Comparison of ENCODE assay signal across 9 cellular contexts in the genomic region with DNA sequence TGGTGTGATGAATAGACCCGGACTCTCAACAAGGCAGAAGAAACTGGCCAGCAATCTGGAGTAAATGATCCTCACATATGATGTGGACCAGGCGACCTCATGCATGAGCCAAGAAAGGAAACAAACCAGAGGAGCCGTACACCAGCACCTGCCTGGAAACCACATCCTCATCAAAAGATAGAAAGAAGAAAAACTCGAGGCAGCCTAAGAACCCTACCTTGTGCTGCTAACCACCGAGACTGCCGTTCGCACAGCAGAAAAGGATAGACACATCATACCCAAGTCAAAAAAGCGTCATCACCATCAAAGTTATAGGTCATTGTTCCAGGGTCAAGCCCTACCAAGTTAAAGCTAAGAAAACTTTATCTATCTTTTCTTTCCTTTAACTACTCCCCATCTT.
DNase-seq lines count a peak whose midpoint lies in the region; ATAC-seq and TF ChIP-seq lines count a peak whose summit lies in the region.
"Had no signal": no experiment of that assay in that cellular context is flagged by ENCODE, and none has a peak within 500 bp of the region (broad histone marks: within the 10 kb centered on the region; RNA-seq: fewer than 3 reads in every experiment).

No MANE protein-coding gene starts in this region.

- H3K4me3 Mint-ChIP-seq in activated naive CD8-positive, alpha-beta T cell treated with anti-CD3 and anti-CD28 coated beads for 36 hours, result peak overlapping the region; percentile 7
- peak overlapping the region; percentile 56 for H3K4me3 Mint-ChIP-seq in stimulated activated naive CD8-positive, alpha-beta T cell treated with anti-CD3 and anti-CD28 coated beads, Interleukin-15, Interleukin-2, amounts not matched to agents 100 ng/mL and 50 ng/mL, for 24 hours
- H3K4me3 Mint-ChIP-seq in WTC11, result no peak overlapping the region
- H3K4me3 Mint-ChIP-seq: natural killer cell had no signal

- peaks cover 26% of the 10 kb centered on the region for H3K4me1 Mint-ChIP-seq in activated naive CD8-positive, alpha-beta T cell treated with anti-CD3 and anti-CD28 coated beads for 36 hours
- peaks cover 39% of the 10 kb centered on the region for H3K4me1 Mint-ChIP-seq in stimulated activated naive CD8-positive, alpha-beta T cell treated with anti-CD3 and anti-CD28 coated beads, Interleukin-15, Interleukin-2, amounts not matched to agents 100 ng/mL and 50 ng/mL, for 24 hours (ENCODE audit: low read depth)
- peaks cover 61% of the 10 kb centered on the region for H3K4me1 Mint-ChIP-seq in WTC11

- POLR2A ChIA-PET in WTC11 (lab: Charles Lee), result interaction anchor here (0.6 to 0.7 kb wide), 2 partner anchors 17 to 179 kb away, joined by 3 read pairs; no protein-coding TSS in a partner anchor

- ATAC-seq in GM21717 (IDR thresholded peaks at IDR 0.05; ENCODE audit: unreplicated experiment) (peak; percentile 56), WTC11 (no peak)

- no peaks in the 10 kb centered on the region for H3K27me3 Mint-ChIP-seq in activated naive CD8-positive, alpha-beta T cell treated with anti-CD3 and anti-CD28 coated beads for 36 hours
- H3K27me3 Mint-ChIP-seq in stimulated activated naive CD8-positive, alpha-beta T cell treated with anti-CD3 and anti-CD28 coated beads, Interleukin-15, Interleukin-2, amounts not matched to agents 100 ng/mL and 50 ng/mL, for 24 hours, result no peaks in the 10 kb centered on the region
- no peaks in the 10 kb centered on the region for H3K27me3 Mint-ChIP-seq in WTC11 (ENCODE audit: low read depth)

- peaks cover 6% of the 10 kb centered on the region for H3K9me3 Mint-ChIP-seq in activated naive CD8-positive, alpha-beta T cell treated with anti-CD3 and anti-CD28 coated beads for 36 hours
- H3K9me3 Mint-ChIP-seq in stimulated activated naive CD8-positive, alpha-beta T cell treated with anti-CD3 and anti-CD28 coated beads, Interleukin-15, Interleukin-2, amounts not matched to agents 100 ng/mL and 50 ng/mL, for 24 hours, result peaks cover 3% of the 10 kb centered on the region
- peaks cover 20% of the 10 kb centered on the region for H3K9me3 Mint-ChIP-seq in WTC11
- H3K9me3 Mint-ChIP-seq: natural killer cell had no signal

- peak overlapping the region; percentile 88 for H3K27ac Mint-ChIP-seq in activated naive CD8-positive, alpha-beta T cell treated with anti-CD3 and anti-CD28 coated beads for 36 hours
- H3K27ac Mint-ChIP-seq in stimulated activated naive CD8-positive, alpha-beta T cell treated with anti-CD3 and anti-CD28 coated beads, Interleukin-15, Interleukin-2, amounts not matched to agents 100 ng/mL and 50 ng/mL, for 24 hours, result peak overlapping the region; percentile 81
- H3K27ac Mint-ChIP-seq in WTC11, result no peak overlapping the region; the same call in 1 of the 2 replicates

- H3K36me3 Mint-ChIP-seq in activated naive CD8-positive, alpha-beta T cell treated with anti-CD3 and anti-CD28 coated beads for 36 hours, result peaks cover 14% of the 10 kb centered on the region
- no peaks in the 10 kb centered on the region for H3K36me3 Mint-ChIP-seq in stimulated activated naive CD8-positive, alpha-beta T cell treated with anti-CD3 and anti-CD28 coated beads, Interleukin-15, Interleukin-2, amounts not matched to agents 100 ng/mL and 50 ng/mL, for 24 hours (ENCODE audit: low read depth)
- peaks cover 11% of the 10 kb centered on the region for H3K36me3 Mint-ChIP-seq in WTC11
- H3K36me3 Mint-ChIP-seq: natural killer cell had no signal

- TF ChIP-seq CTCF in WTC11 (IDR thresholded peaks at IDR 0.05), result no peak

- DNase-seq in activated CD4-positive, CD25-positive, alpha-beta regulatory T cell treated with anti-CD3 and anti-CD28 coated beads, Interleukin-2, amount 50 U/mL, for 16 hours (ENCODE audit: low read depth, low spot score), result peak; percentile 16
- peak; percentile 61 for DNase-seq in activated naive CD8-positive, alpha-beta T cell treated with anti-CD3 and anti-CD28 coated beads for 36 hours
- DNase-seq in NCI-H146 (lab: John Stamatoyannopoulos, UW), result no peak
- DNase-seq in glomerular visceral epithelial cell (ENCODE audit: extremely low spot score), result no peak
- no peak for DNase-seq in WTC11 (ENCODE audit: low spot score)
- DNase-seq: natural killer cell, NCI-H526 treated with DMSO at 0.1 percent for 48 hours had no signal

- CTCF ChIA-PET in WTC11 (lab: Charles Lee), result no interaction called here

TF ChIP-seq in WTC11, 78 proteins besides CTCF, POLR2A, EP300 and RAD21 (continues in another document):
- TF ChIP-seq, protein P1, sequence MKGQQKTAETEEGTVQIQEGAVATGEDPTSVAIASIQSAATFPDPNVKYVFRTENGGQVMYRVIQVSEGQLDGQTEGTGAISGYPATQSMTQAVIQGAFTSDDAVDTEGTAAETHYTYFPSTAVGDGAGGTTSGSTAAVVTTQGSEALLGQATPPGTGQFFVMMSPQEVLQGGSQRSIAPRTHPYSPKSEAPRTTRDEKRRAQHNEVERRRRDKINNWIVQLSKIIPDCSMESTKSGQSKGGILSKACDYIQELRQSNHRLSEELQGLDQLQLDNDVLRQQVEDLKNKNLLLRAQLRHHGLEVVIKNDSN (CRISPR knock-in tag; IDR thresholded peaks at IDR 0.05), result no peak
- TF ChIP-seq ZNF317 (CRISPR knock-in tag; IDR thresholded peaks at IDR 0.05; ENCODE audit: borderline replicate concordance, low read depth) (no peak), JAZF1 (CRISPR knock-in tag; IDR thresholded peaks at IDR 0.05) (no peak), ZNF138 (CRISPR knock-in tag; conservative IDR thresholded peaks at IDR 0.05) (no peak), NR3C1 (CRISPR knock-in tag; conservative IDR thresholded peaks at IDR 0.05; ENCODE audit: low read depth) (no peak), ZNF121 (CRISPR knock-in tag; IDR thresholded peaks at IDR 0.05) (no peak), NFATC4 (CRISPR knock-in tag; IDR thresholded peaks at IDR 0.05) (no peak), CREM (CRISPR knock-in tag; IDR thresholded peaks at IDR 0.05) (no peak), GRHL2 (CRISPR knock-in tag; IDR thresholded peaks at IDR 0.05; ENCODE audit: insufficient replicate concordance, severe bottlenecking) (no peak), OVOL2 (CRISPR knock-in tag; IDR thresholded peaks at IDR 0.05; ENCODE audit: borderline replicate concordance) (no peak), PRRX2 (CRISPR knock-in tag; IDR thresholded peaks at IDR 0.05) (no peak), RORB (CRISPR knock-in tag; IDR thresholded peaks at IDR 0.05) (no peak)
- TF ChIP-seq, protein P2, sequence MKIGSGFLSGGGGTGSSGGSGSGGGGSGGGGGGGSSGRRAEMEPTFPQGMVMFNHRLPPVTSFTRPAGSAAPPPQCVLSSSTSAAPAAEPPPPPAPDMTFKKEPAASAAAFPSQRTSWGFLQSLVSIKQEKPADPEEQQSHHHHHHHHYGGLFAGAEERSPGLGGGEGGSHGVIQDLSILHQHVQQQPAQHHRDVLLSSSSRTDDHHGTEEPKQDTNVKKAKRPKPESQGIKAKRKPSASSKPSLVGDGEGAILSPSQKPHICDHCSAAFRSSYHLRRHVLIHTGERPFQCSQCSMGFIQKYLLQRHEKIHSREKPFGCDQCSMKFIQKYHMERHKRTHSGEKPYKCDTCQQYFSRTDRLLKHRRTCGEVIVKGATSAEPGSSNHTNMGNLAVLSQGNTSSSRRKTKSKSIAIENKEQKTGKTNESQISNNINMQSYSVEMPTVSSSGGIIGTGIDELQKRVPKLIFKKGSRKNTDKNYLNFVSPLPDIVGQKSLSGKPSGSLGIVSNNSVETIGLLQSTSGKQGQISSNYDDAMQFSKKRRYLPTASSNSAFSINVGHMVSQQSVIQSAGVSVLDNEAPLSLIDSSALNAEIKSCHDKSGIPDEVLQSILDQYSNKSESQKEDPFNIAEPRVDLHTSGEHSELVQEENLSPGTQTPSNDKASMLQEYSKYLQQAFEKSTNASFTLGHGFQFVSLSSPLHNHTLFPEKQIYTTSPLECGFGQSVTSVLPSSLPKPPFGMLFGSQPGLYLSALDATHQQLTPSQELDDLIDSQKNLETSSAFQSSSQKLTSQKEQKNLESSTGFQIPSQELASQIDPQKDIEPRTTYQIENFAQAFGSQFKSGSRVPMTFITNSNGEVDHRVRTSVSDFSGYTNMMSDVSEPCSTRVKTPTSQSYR (CRISPR knock-in tag; IDR thresholded peaks at IDR 0.05), result no peak
- TF ChIP-seq, protein P3, sequence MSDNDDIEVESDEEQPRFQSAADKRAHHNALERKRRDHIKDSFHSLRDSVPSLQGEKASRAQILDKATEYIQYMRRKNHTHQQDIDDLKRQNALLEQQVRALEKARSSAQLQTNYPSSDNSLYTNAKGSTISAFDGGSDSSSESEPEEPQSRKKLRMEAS (CRISPR knock-in tag; IDR thresholded peaks at IDR 0.05), result no peak
- TF ChIP-seq, protein P4, sequence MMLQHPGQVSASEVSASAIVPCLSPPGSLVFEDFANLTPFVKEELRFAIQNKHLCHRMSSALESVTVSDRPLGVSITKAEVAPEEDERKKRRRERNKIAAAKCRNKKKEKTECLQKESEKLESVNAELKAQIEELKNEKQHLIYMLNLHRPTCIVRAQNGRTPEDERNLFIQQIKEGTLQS (CRISPR knock-in tag; conservative IDR thresholded peaks at IDR 0.05), result no peak

Comparison
In these comparisons a context has a peak if more than half of its experiments do, and no peak if none do; other contexts are left out.
1. DNase-seq: peak in activated CD4-positive, CD25-positive, alpha-beta regulatory T cell treated with anti-CD3 and anti-CD28 coated beads, Interleukin-2, amount 50 U/mL, for 16 hours (single experiment) and activated naive CD8-positive, alpha-beta T cell treated with anti-CD3 and anti-CD28 coated beads for 36 hours (single experiment); none in NCI-H146 (single experiment), glomerular visceral epithelial cell (single experiment) and WTC11 (single experiment).